In genomic region chr22:28440517-28441366, GRCh38 we compare ENCODE assay signal across 11 cellular contexts.
DNase-seq lines count a peak whose midpoint lies in the region; ATAC-seq and TF ChIP-seq lines count a peak whose summit lies in the region.
"Had no signal": no experiment of that assay in that cellular context is flagged by ENCODE, and none has a peak within 500 bp of the region (broad histone marks: within the 10 kb centered on the region; RNA-seq: fewer than 3 reads in every experiment).

No MANE protein-coding gene starts in this region.

- peak overlapping the region; percentile 62 to 67 for H3K27ac ChIP-seq in prostate gland

- DNase-seq in AG20443 (ENCODE audit: low spot score) (peak; percentile 28), NCI-H2227 (lab: John Stamatoyannopoulos, UW; ENCODE audit: unreplicated experiment) (peak; percentile 22), fibroblast of mammary gland (ENCODE audit: low read depth) (peak; percentile 74), prostate gland (ENCODE audit: low spot score) (no peak), T-helper 1 cell (no peak), putamen (ENCODE audit: low spot score) (no peak)
- no peak for DNase-seq in effector CD4-positive, alpha-beta T cell
- DNase-seq: Calu3, T-helper 9 cell had no signal

- TF ChIP-seq POLR2A in prostate gland (IDR thresholded peaks at IDR 0.05), result no peak

- H3K27me3 ChIP-seq in prostate gland (replicated peaks; ENCODE audit: insufficient read depth), result no peaks in the 10 kb centered on the region

- intact Hi-C loops in prostate gland (cut with DNase I), result loop anchor here (5.0 kb wide), 2 partner anchors 387 to 388 kb away; no protein-coding TSS in a partner anchor

- no peak overlapping the region for H3K4me3 ChIP-seq in fibroblast of mammary gland (ENCODE audit: control insufficient read depth, low read depth, low read length)
- no peak overlapping the region for H3K4me3 ChIP-seq in prostate gland

- peak; percentile 8 for TF ChIP-seq CTCF in fibroblast of mammary gland (conservative IDR thresholded peaks at IDR 0.05; ENCODE audit: control insufficient read depth, insufficient read depth, low read depth, low read length)
- TF ChIP-seq CTCF in prostate gland (IDR thresholded peaks at IDR 0.05), result no peak

- WGBS in prostate gland, result 37% methylated on average over 4 of the region's 4 CpGs

- H3K36me3 ChIP-seq in prostate gland, result no peaks in the 10 kb centered on the region
- H3K36me3 ChIP-seq: HAP-1 had no signal

- no peaks in the 10 kb centered on the region for H3K9me3 ChIP-seq in prostate gland
- H3K9me3 ChIP-seq: HAP-1 had no signal

- H3K4me1 ChIP-seq in prostate gland (replicated peaks), result peaks cover 6% of the 10 kb centered on the region

- no peak for ATAC-seq in HG03378 (IDR thresholded peaks at IDR 0.05; ENCODE audit: unreplicated experiment)

Comparison
In these comparisons a context has a peak if more than half of its experiments do, and no peak if none do; other contexts are left out.
1. DNase-seq: peak in AG20443 (single experiment), NCI-H2227 (single experiment) and fibroblast of mammary gland (single experiment); none in prostate gland (single experiment), T-helper 1 cell (0 of 5), effector CD4-positive, alpha-beta T cell (single experiment) and putamen (single experiment).